In the genomic region with DNA sequence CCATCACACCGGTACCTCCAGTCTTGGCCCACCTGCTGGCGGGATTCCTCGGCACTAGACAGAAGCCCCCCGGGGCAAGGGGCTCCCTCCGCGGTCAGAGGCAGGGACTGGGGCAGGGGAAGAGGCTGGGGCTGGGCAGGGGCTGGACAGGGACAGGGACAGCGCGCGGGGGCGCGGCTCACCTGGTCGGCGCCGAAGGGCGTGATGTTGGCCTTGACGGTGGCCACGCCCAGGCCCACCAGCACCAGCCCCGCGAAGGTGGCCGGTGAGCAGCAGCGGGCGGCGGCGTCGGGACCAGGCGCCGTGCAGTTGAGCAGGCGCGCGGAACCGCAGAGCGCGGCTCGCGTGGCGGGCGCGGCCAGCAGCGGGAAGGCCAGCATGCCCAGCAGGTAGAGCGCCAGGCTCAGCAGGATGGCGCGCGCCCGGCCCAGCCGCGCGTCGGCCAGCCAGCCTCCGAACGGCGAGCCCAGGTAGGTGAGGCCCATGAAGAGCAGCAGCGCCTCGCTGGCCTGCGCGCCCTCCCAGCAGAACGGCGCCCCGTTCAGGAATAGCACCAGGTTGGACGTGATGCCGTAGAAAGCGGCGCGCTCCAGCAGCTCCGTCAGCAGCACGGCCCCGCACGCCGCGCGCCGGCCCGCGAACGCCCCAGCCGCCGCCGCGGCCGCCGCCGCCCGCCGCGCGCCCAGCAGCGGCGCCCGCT, we compare ENCODE assay signal across 8 cellular contexts. TPM values are rescaled to one million over a fixed set of nuclear protein-coding genes. Genes with fewer than 3 reads are reported as not detected.
DNase-seq lines count a peak whose midpoint lies in the region; ATAC-seq, FAIRE-seq and TF ChIP-seq lines count a peak whose summit lies in the region.

No MANE protein-coding gene starts in this region.

- TF ChIP-seq POLR2A in A549 (IDR thresholded peaks at IDR 0.05; ENCODE audit: low read length), result peak; percentile 5; the same call in 1 of the 2 replicates
- TF ChIP-seq POLR2A in GM18505 (IDR thresholded peaks at IDR 0.05; ENCODE audit: borderline replicate concordance, extremely low read depth, insufficient read depth, insufficient read length), result peak; percentile 25
- peak in 1 of 2 experiments; percentile 12; a peak in 2 of 4 replicates for TF ChIP-seq POLR2A in HepG2 (IDR thresholded peaks at IDR 0.05; ENCODE audit: insufficient read depth in 1 of 2, low read depth in 2 of 2, low read length in 2 of 2)

- in situ Hi-C loops in HepG2 (cut with HindIII; ENCODE audit: extremely low pct_ligation_motif_present, low pct_unique_long_range_greater_than_20kb), result no loop called here

- no peaks in the 10 kb centered on the region for H3K27me3 ChIP-seq in bronchial epithelial cell (ENCODE audit: control insufficient read depth, insufficient read depth, low read length)
- no peaks in the 10 kb centered on the region for H3K27me3 ChIP-seq in HepG2 (ENCODE audit: control insufficient read depth in 1 of 2, insufficient read depth in 2 of 2, low read length in 2 of 2)
- H3K27me3 ChIP-seq in thoracic aorta (replicated peaks; ENCODE audit: insufficient read depth), result no peaks in the 10 kb centered on the region

- H3K36me3 ChIP-seq in bronchial epithelial cell (ENCODE audit: control insufficient read depth, insufficient read depth, low read length) (peaks cover 3% of the 10 kb centered on the region), HepG2 (replicated peaks in 1 of 2; ENCODE audit: control insufficient read depth in 1 of 2, insufficient read depth in 2 of 2, low read length in 2 of 2) (peaks cover 0 to 11% of the 10 kb centered on the region in 2 experiments; a peak in 2 of 5 replicates), thoracic aorta (no peaks in the 10 kb centered on the region)

- FAIRE-seq in A549 (lab: Jason Lieb, UNC) (no peak), bronchial epithelial cell (lab: Jason Lieb, UNC) (no peak), HepG2 (lab: Jason Lieb, UNC) (no peak)

- BruUV-seq in HepG2 (replicated peaks; lab: Mats Ljungman, UMichigan), result no TSS peak

- H3K9me3 ChIP-seq in A549, result no peaks in the 10 kb centered on the region
- H3K9me3 ChIP-seq in HepG2 (ENCODE audit: low read length), result peaks cover 4% of the 10 kb centered on the region; the same call in 1 of the 2 replicates
- H3K9me3 ChIP-seq in thoracic aorta, result no peaks in the 10 kb centered on the region

- peak overlapping the region; percentile 80 for H3K9ac ChIP-seq in HepG2 (ENCODE audit: insufficient read depth, low read depth, low read length)

- CTCF ChIA-PET in A549 (lab: Yijun Ruan, JAX) (interaction anchor here (0.9 kb wide), 1 partner anchor 13 kb away, joined by 3 read pairs; no protein-coding TSS in a partner anchor), HepG2 (lab: Yijun Ruan, JAX; ENCODE audit: low intra/inter-chr PET ratio, low total read pairs) (no interaction called here)

- TF ChIP-seq EP300 in A549 (IDR thresholded peaks at IDR 0.05) (no peak), HepG2 (IDR thresholded peaks at IDR 0.05; ENCODE audit: low read depth in 2 of 2, low read length in 2 of 2) (no peak), HepG2 (CRISPR knock-in tag; IDR thresholded peaks at IDR 0.05; ENCODE audit: borderline replicate concordance) (no peak)

- peaks cover 5% of the 10 kb centered on the region for H4K20me1 ChIP-seq in HepG2 (ENCODE audit: insufficient read depth, low read length)

- intact Hi-C loops in HepG2 (cut with micrococcal nuclease; ENCODE audit: unreplicated experiment), result no loop called here

- DNase-seq in A549 (ENCODE audit: low read depth in 1 of 2, low spot score in 1 of 2) (peak in 1 of 2 experiments; percentile 40), NCI-H69 (lab: John Stamatoyannopoulos, UW) (peak; percentile 83), bronchial epithelial cell (ENCODE audit: low read depth) (peak; percentile 7), HepG2 (ENCODE audit: low spot score) (peak; percentile 12), thoracic aorta (ENCODE audit: low spot score) (no peak), hippocampal formation (lab: John Stamatoyannopoulos, UW) (no peak)

- H3K4me2 ChIP-seq in A549, result peak overlapping the region; percentile 90
- peak overlapping the region; percentile 80 for H3K4me2 ChIP-seq in HepG2 (ENCODE audit: low read depth, low read length)

- TF ChIP-seq CTCF in A549 (IDR thresholded peaks at IDR 0.05), result no peak
- no peak for TF ChIP-seq CTCF in bronchial epithelial cell (IDR thresholded peaks at IDR 0.05; ENCODE audit: insufficient read depth, low read length, severe bottlenecking)
- no peak; the same call in 1 of the 2 replicates for TF ChIP-seq CTCF in HepG2 (CRISPR knock-in tag; IDR thresholded peaks at IDR 0.05)
- no peak for TF ChIP-seq CTCF in thoracic aorta (IDR thresholded peaks at IDR 0.05)

- peaks cover 19% of the 10 kb centered on the region for H3K4me1 ChIP-seq in A549
- H3K4me1 ChIP-seq in HepG2 (ENCODE audit: insufficient read depth, low read length), result peaks cover 46% of the 10 kb centered on the region
- H3K4me1 ChIP-seq in thoracic aorta (ENCODE audit: control insufficient read depth in 1 of 2, low read depth in 2 of 2), result peaks cover 28 to 56% of the 10 kb centered on the region in 2 donors

- peak overlapping the region; percentile 94 to 98 for H3K27ac ChIP-seq in A549
- peak overlapping the region; percentile 83 for H3K27ac ChIP-seq in HepG2 (ENCODE audit: extremely low read length, insufficient read depth, low read length)
- H3K27ac ChIP-seq in thoracic aorta, result peak overlapping the region; percentile 87 to 96

- TF ChIP-seq RAD21 in A549 (conservative IDR thresholded peaks at IDR 0.05 in 1 of 2, IDR thresholded peaks at IDR 0.05 in 1 of 2), result no peak
- peak; percentile 22 for TF ChIP-seq RAD21 in HepG2 (CRISPR knock-in tag; IDR thresholded peaks at IDR 0.05)

- ATAC-seq in A549 (peak; percentile 34 to 76), GM18505 (IDR thresholded peaks at IDR 0.05; ENCODE audit: unreplicated experiment) (peak; percentile 23), HG02938 (IDR thresholded peaks at IDR 0.05; ENCODE audit: unreplicated experiment) (peak; percentile 24), HepG2 (peak; percentile 33), thoracic aorta (ENCODE audit: insufficient number of reproducible peaks, low FRiP score, low read depth) (no peak)

- WGBS in A549 (ENCODE audit: missing lambda C conversion rate), result 2% methylated on average over 37 of the region's 88 CpGs
- WGBS in HepG2 (ENCODE audit: low lambda C conversion rate), result no CpG with 5 or more reads among the region's 88 CpGs

- H3K79me2 ChIP-seq in HepG2 (ENCODE audit: insufficient read depth, low read length), result peaks cover 37% of the 10 kb centered on the region

- POLR2A ChIA-PET in A549 (lab: Yijun Ruan, JAX), result interaction anchor here (1.1 to 1.4 kb wide), 5 partner anchors 9 to 17 kb away, joined by 3 to 8 read pairs (median 5); no protein-coding TSS in a partner anchor
- POLR2A ChIA-PET in HepG2 (lab: Yijun Ruan, JAX), result interaction anchor here (1.3 to 2.2 kb wide), 3 partner anchors 12 to 82 kb away, joined by 4 to 11 read pairs (median 8); no protein-coding TSS in a partner anchor

- no peak overlapping the region for H2AFZ ChIP-seq in HepG2 (ENCODE audit: low read length)

- H3K4me3 ChIP-seq in A549, result peak overlapping the region; percentile 96
- H3K4me3 ChIP-seq in bronchial epithelial cell (ENCODE audit: low read depth, low read length), result peak overlapping the region; percentile 47
- peak overlapping the region; percentile 67 to 96 (median 92) for H3K4me3 ChIP-seq in HepG2 (replicated peaks in 1 of 3; ENCODE audit: insufficient read depth in 1 of 3, low read depth in 2 of 3, low read length in 3 of 3)
- peak overlapping the region; percentile 98 for H3K4me3 ChIP-seq in thoracic aorta

RNA-seq across cellular contexts. Expression of a gene that starts 0.4 kb away (rescaled TPM):
- polyA plus RNA-seq in A549 (2011; rRNA removed) (37.8 and 40.0 TPM in 2 replicates), A549 (2017; fragmentation: RNase III; extraction: RNeasy Plus Mini Kit Qiagen cat#74134 plus additional on column Dnase treatment) (21.2 to 21.9 TPM (median 21.6 TPM) in 3 replicates), HepG2 (2011; rRNA removed) (22.7 and 25.8 TPM in 2 replicates)
- polyA plus RNA-seq in A549 (2012; cell fraction: cytosol; rRNA removed), result 18.4 and 25.0 TPM in 2 replicates
- polyA plus RNA-seq in A549 (2012; cell fraction: nucleus; rRNA removed), result 32.7 and 42.7 TPM in 2 replicates
- 65.8 and 67.5 TPM in 2 replicates for polyA minus RNA-seq in A549 (2011; rRNA and poly(A)+ RNA removed)
- total RNA-seq in bronchial epithelial cell (36.4 and 70.0 TPM in 2 replicates), HepG2 (2016; rRNA removed; fragmentation: Illumina TruSeq; extraction: Trizol) (8.2 and 17.3 TPM in 2 replicates), thoracic aorta (100 to 1,000 TPM; 116 to 165 TPM)
- total RNA-seq in HepG2 (2016; cell fraction: cytosol; rRNA removed; fragmentation: Illumina TruSeq; extraction: Trizol; ENCODE audit: low read depth), result 21.9 and 22.2 TPM in 2 replicates
- 8.5 and 19.3 TPM in 2 replicates for total RNA-seq in HepG2 (2016; cell fraction: insoluble cytoplasmic fraction; rRNA removed; fragmentation: Illumina TruSeq; extraction: Trizol)
- total RNA-seq in HepG2 (2016; cell fraction: membrane; rRNA removed; fragmentation: Illumina TruSeq; extraction: Trizol), result 11.6 and 11.8 TPM in 2 replicates
- 26.9 and 28.3 TPM in 2 replicates for total RNA-seq in HepG2 (2016; cell fraction: nucleus; rRNA removed; fragmentation: Illumina TruSeq; extraction: Trizol)
- 15.4 and 23.5 TPM in 2 replicates for polyA plus RNA-seq in HepG2 (2011; cell fraction: cytosol; rRNA removed)
- polyA plus RNA-seq in HepG2 (2011; cell fraction: nucleus; rRNA removed), result 21.1 and 23.8 TPM in 2 replicates
- 13.2 and 17.3 TPM in 2 replicates for polyA plus RNA-seq in HepG2 (2012)
- 2.0 and 2.3 TPM in 2 replicates for polyA plus RNA-seq in HepG2 (2016; cell fraction: cytosol; fragmentation: Illumina TruSeq; extraction: Trizol; ENCODE audit: low read depth)
- polyA plus RNA-seq in HepG2 (2016; cell fraction: insoluble cytoplasmic fraction; fragmentation: Illumina TruSeq; extraction: Trizol; ENCODE audit: low read depth), result 6.8 and 7.6 TPM in 2 replicates
- 3.5 and 4.1 TPM in 2 replicates for polyA plus RNA-seq in HepG2 (2016; cell fraction: membrane; fragmentation: Illumina TruSeq; extraction: Trizol; ENCODE audit: low read depth)
- 28.4 and 32.6 TPM in 2 replicates for polyA plus RNA-seq in HepG2 (2016; cell fraction: nucleus; fragmentation: Illumina TruSeq; extraction: Trizol; ENCODE audit: insufficient read depth, low read depth)
- 47.4 and 97.4 TPM in 2 replicates for polyA minus RNA-seq in HepG2 (2011; rRNA and poly(A)+ RNA removed; ENCODE audit: low replicate concordance)
- 23.1 and 28.7 TPM in 2 replicates for polyA minus RNA-seq in HepG2 (2011; cell fraction: cytosol; rRNA and poly(A)+ RNA removed)
- 45.4 and 58.3 TPM in 2 replicates for polyA minus RNA-seq in HepG2 (2011; cell fraction: nucleus; rRNA and poly(A)+ RNA removed)

RNA-seq across cellular contexts. Expression of a gene that starts 29.9 kb away (rescaled TPM):
- polyA plus RNA-seq in A549 (2011; rRNA removed) (not detected in 2 replicates), A549 (2017; fragmentation: RNase III; extraction: RNeasy Plus Mini Kit Qiagen cat#74134 plus additional on column Dnase treatment) (not detected in 3 replicates), HepG2 (2011; rRNA removed) (0.17 and 0.24 TPM in 2 replicates)
- not detected in 2 replicates for polyA plus RNA-seq in A549 (2012; cell fraction: cytosol; rRNA removed)
- not detected in 2 replicates for polyA plus RNA-seq in A549 (2012; cell fraction: nucleus; rRNA removed)
- not detected in 2 replicates for polyA minus RNA-seq in A549 (2011; rRNA and poly(A)+ RNA removed)
- total RNA-seq in bronchial epithelial cell (not detected in 2 replicates), HepG2 (2016; rRNA removed; fragmentation: Illumina TruSeq; extraction: Trizol) (0.09 TPM in 1 of 2 replicates, not detected in the other), thoracic aorta (under 1 TPM; 0.68 to 0.85 TPM)
- not detected in 2 replicates for total RNA-seq in HepG2 (2016; cell fraction: cytosol; rRNA removed; fragmentation: Illumina TruSeq; extraction: Trizol; ENCODE audit: low read depth)
- total RNA-seq in HepG2 (2016; cell fraction: insoluble cytoplasmic fraction; rRNA removed; fragmentation: Illumina TruSeq; extraction: Trizol), result not detected in 2 replicates
- total RNA-seq in HepG2 (2016; cell fraction: membrane; rRNA removed; fragmentation: Illumina TruSeq; extraction: Trizol), result not detected in 2 replicates
- total RNA-seq in HepG2 (2016; cell fraction: nucleus; rRNA removed; fragmentation: Illumina TruSeq; extraction: Trizol), result not detected in 2 replicates
- polyA plus RNA-seq in HepG2 (2011; cell fraction: cytosol; rRNA removed), result 0.12 and 0.24 TPM in 2 replicates
- polyA plus RNA-seq in HepG2 (2011; cell fraction: nucleus; rRNA removed), result 0.10 TPM in 1 of 2 replicates, not detected in the other
- 0.20 and 0.48 TPM in 2 replicates for polyA plus RNA-seq in HepG2 (2012)
- polyA plus RNA-seq in HepG2 (2016; cell fraction: cytosol; fragmentation: Illumina TruSeq; extraction: Trizol; ENCODE audit: low read depth), result 0.06 TPM in 1 of 2 replicates, not detected in the other
- polyA plus RNA-seq in HepG2 (2016; cell fraction: insoluble cytoplasmic fraction; fragmentation: Illumina TruSeq; extraction: Trizol; ENCODE audit: low read depth), result 0.11 TPM in 1 of 2 replicates, not detected in the other
- 0.06 and 0.15 TPM in 2 replicates for polyA plus RNA-seq in HepG2 (2016; cell fraction: membrane; fragmentation: Illumina TruSeq; extraction: Trizol; ENCODE audit: low read depth)
- polyA plus RNA-seq in HepG2 (2016; cell fraction: nucleus; fragmentation: Illumina TruSeq; extraction: Trizol; ENCODE audit: insufficient read depth, low read depth), result not detected in 2 replicates
- polyA minus RNA-seq in HepG2 (2011; rRNA and poly(A)+ RNA removed; ENCODE audit: low replicate concordance), result 0.04 and 0.07 TPM in 2 replicates
- not detected in 2 replicates for polyA minus RNA-seq in HepG2 (2011; cell fraction: cytosol; rRNA and poly(A)+ RNA removed)
- 0.12 TPM in 1 of 2 replicates, not detected in the other for polyA minus RNA-seq in HepG2 (2011; cell fraction: nucleus; rRNA and poly(A)+ RNA removed)

Comparison
In these comparisons a context has a peak if more than half of its experiments do, and no peak if none do; other contexts are left out.
1. DNase-seq: peak in NCI-H69 (single experiment), bronchial epithelial cell (single experiment) and HepG2 (single experiment); none in thoracic aorta (single experiment) and hippocampal formation (0 of 2).
2. H3K4me3 ChIP-seq: peak in every context shown above with its lines; median percentile 98 in thoracic aorta; 96 in A549; 92 in HepG2; 47 in bronchial epithelial cell.
3. Peak in every context shown above with its lines, with median percentiles within 50 percentile points of each other: H3K27ac ChIP-seq.